20 cellular contexts compared by ENCODE assay signal in genomic region chr5:39533749-39534148, GRCh38.
"Had no signal": no experiment of that assay in that cellular context is flagged by ENCODE, and none has a peak within 500 bp of the region (broad histone marks: within the 10 kb centered on the region; RNA-seq: fewer than 3 reads in every experiment).

No MANE protein-coding gene starts in this region.

- DNase-seq: dorsolateral prefrontal cortex; effector CD8-positive, alpha-beta T cell; esophagus squamous epithelium; foreskin keratinocyte; left colon; left ventricle myocardium superior; mesenchymal stem cell; naive thymus-derived CD4-positive, alpha-beta T cell; nephron progenitor cell; posterior cingulate gyrus; small intestine; stimulated activated CD4-positive, alpha-beta T cell treated with anti-CD3 and anti-CD28 coated beads, Interleukin-2, amount 100 ng/mL, for 48 hours; stimulated activated naive CD4-positive, alpha-beta T cell treated with Interleukin-2 at 50 U/mL for 16 hours; upper lobe of left lung; uterus had no signal

- H3K4me1 ChIP-seq: esophagus squamous epithelium, foreskin keratinocyte, upper lobe of left lung, uterus had no signal

- H3K4me1 Mint-ChIP-seq: naive thymus-derived CD4-positive, alpha-beta T cell; nephron progenitor cell had no signal

- H3K36me3 Mint-ChIP-seq: naive thymus-derived CD4-positive, alpha-beta T cell had no signal

- H3K9me3 ChIP-seq: esophagus squamous epithelium, neutrophil, upper lobe of left lung, uterus had no signal

- H3K9me3 Mint-ChIP-seq: naive thymus-derived CD4-positive, alpha-beta T cell; nephron progenitor cell had no signal

- H3K27me3 ChIP-seq: esophagus squamous epithelium, neutrophil, upper lobe of left lung, uterus had no signal

- H3K27ac ChIP-seq: coronary artery, dorsolateral prefrontal cortex, epithelial cell of prostate, esophagus squamous epithelium, foreskin keratinocyte, neutrophil, upper lobe of left lung, uterus had no signal

- H3K36me3 ChIP-seq: esophagus squamous epithelium, neutrophil, upper lobe of left lung, uterus had no signal

- H3K27ac Mint-ChIP-seq: naive thymus-derived CD4-positive, alpha-beta T cell; nephron progenitor cell had no signal

- H3K4me3 ChIP-seq: coronary artery, dorsolateral prefrontal cortex, esophagus squamous epithelium, lung, upper lobe of left lung, uterus had no signal

- FAIRE-seq: endometrium, small intestine had no signal

- H3K4me3 Mint-ChIP-seq: naive thymus-derived CD4-positive, alpha-beta T cell; nephron progenitor cell had no signal
